ENCODE assay signal across 8 cellular contexts in the genomic region with DNA sequence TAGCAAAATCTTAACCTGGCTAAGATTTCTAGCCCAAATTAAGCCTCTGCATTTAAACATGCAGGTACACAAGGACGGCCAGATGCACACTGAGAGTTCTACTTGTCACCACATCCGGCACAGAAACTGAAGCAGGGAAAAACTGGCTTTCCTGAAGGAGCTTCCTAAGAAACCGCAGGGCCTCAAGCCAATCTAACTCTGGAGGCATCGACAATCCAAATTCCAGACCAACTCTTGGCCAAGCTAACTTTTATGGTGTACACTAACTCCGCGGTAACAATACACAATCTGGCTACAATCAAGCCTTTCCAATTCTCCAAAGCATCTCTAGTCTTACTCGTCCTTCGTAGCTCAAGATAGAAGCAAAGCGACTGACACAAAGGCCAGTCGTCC. TPM values are rescaled to one million over a fixed set of nuclear protein-coding genes. Genes with fewer than 3 reads are reported as not detected.
DNase-seq lines count a peak whose midpoint lies in the region; ATAC-seq and TF ChIP-seq lines count a peak whose summit lies in the region.

No MANE protein-coding gene starts in this region.

- no peaks in the 10 kb centered on the region for H3K36me3 ChIP-seq in iPS-18a (ENCODE audit: control insufficient read depth, low read depth, low read length)

- no peaks in the 10 kb centered on the region for H3K9me3 Mint-ChIP-seq in activated T-helper 1 cell treated with anti-CD3 and anti-CD28 coated beads, Interleukin-12 subunit alpha, Interleukin-12 subunit beta, Interleukin-2, Interleukin-4 antibody, amounts not matched to agents 30 ng/mL and 10 ng/mL and 1 ng/mL, durations not matched to agents 14 hours and 24 hours and 36 hours

- peaks cover 3% of the 10 kb centered on the region for H3K27me3 ChIP-seq in HL-60 (ENCODE audit: insufficient read depth, poor library complexity, severe bottlenecking)
- no peaks in the 10 kb centered on the region for H3K27me3 ChIP-seq in iPS-18a (ENCODE audit: control insufficient read depth, insufficient read depth, low read length)

- no peaks in the 10 kb centered on the region for H3K9me3 ChIP-seq in iPS-18a (ENCODE audit: control insufficient read depth, low read depth, low read length)

- H3K36me3 Mint-ChIP-seq in activated T-helper 1 cell treated with anti-CD3 and anti-CD28 coated beads, Interleukin-12 subunit alpha, Interleukin-12 subunit beta, Interleukin-2, Interleukin-4 antibody, amounts not matched to agents 30 ng/mL and 10 ng/mL and 1 ng/mL, durations not matched to agents 14 hours and 24 hours and 36 hours (ENCODE audit: low read depth), result no peaks in the 10 kb centered on the region

- ATAC-seq in HG03039 (IDR thresholded peaks at IDR 0.05; ENCODE audit: unreplicated experiment), result no peak

- peaks cover 5% of the 10 kb centered on the region for H3K27me3 Mint-ChIP-seq in activated T-helper 1 cell treated with anti-CD3 and anti-CD28 coated beads, Interleukin-12 subunit alpha, Interleukin-12 subunit beta, Interleukin-2, Interleukin-4 antibody, amounts not matched to agents 30 ng/mL and 10 ng/mL and 1 ng/mL, durations not matched to agents 14 hours and 24 hours and 36 hours (ENCODE audit: insufficient read depth)

- intact Hi-C loops in activated T-helper 1 cell treated with anti-CD3 and anti-CD28 coated beads, Interleukin-12 subunit alpha, Interleukin-12 subunit beta, Interleukin-2, Interleukin-4 antibody, amounts not matched to agents 30 ng/mL and 10 ng/mL and 1 ng/mL, durations not matched to agents 14 hours and 24 hours and 36 hours (cut with micrococcal nuclease), result no loop called here

- H3K4me3 ChIP-seq in HL-60 (replicated peaks; ENCODE audit: insufficient read depth, low read length), result peak overlapping the region; percentile 96
- peak overlapping the region; percentile 65 for H3K4me3 ChIP-seq in iPS-18a (ENCODE audit: low read length)

- DNase-seq in ELR (ENCODE audit: low read depth) (peak; percentile 78), GM20000 (ENCODE audit: low spot score) (peak; percentile 32), HL-60 (ENCODE audit: low read depth in 1 of 2, low spot score in 1 of 2) (no peak), stromal cell of bone marrow (ENCODE audit: low read depth) (peak; percentile 41)
- no peak for DNase-seq in activated T-helper 1 cell treated with anti-CD3 and anti-CD28 coated beads, Interleukin-12 subunit alpha, Interleukin-12 subunit beta, Interleukin-2, Interleukin-4 antibody, amounts not matched to agents 30 ng/mL and 10 ng/mL and 1 ng/mL, durations not matched to agents 14 hours and 24 hours and 36 hours (ENCODE audit: low spot score)
- DNase-seq in central memory CD4-positive, alpha-beta T cell, result no peak

- H3K27ac ChIP-seq in HL-60 (replicated peaks) (no peak overlapping the region), iPS-18a (ENCODE audit: low read length) (no peak overlapping the region)

- peak overlapping the region; percentile 91 for H3K4me3 Mint-ChIP-seq in activated T-helper 1 cell treated with anti-CD3 and anti-CD28 coated beads, Interleukin-12 subunit alpha, Interleukin-12 subunit beta, Interleukin-2, Interleukin-4 antibody, amounts not matched to agents 30 ng/mL and 10 ng/mL and 1 ng/mL, durations not matched to agents 14 hours and 24 hours and 36 hours

- peak overlapping the region; percentile 92 for H3K27ac Mint-ChIP-seq in activated T-helper 1 cell treated with anti-CD3 and anti-CD28 coated beads, Interleukin-12 subunit alpha, Interleukin-12 subunit beta, Interleukin-2, Interleukin-4 antibody, amounts not matched to agents 30 ng/mL and 10 ng/mL and 1 ng/mL, durations not matched to agents 14 hours and 24 hours and 36 hours

- peaks cover 19% of the 10 kb centered on the region for H3K4me1 ChIP-seq in iPS-18a (ENCODE audit: control insufficient read depth, low read depth, low read length)

- peak overlapping the region; percentile 55 for H3K9ac ChIP-seq in iPS-18a (ENCODE audit: low read length)

- TF ChIP-seq CTCF in GM20000 (IDR thresholded peaks at IDR 0.05; ENCODE audit: extremely low read depth, missing control alignments), result no peak
- no peak for TF ChIP-seq CTCF in HL-60 (IDR thresholded peaks at IDR 0.05; ENCODE audit: insufficient read depth, low read length)

- peaks cover 28% of the 10 kb centered on the region for H3K4me1 Mint-ChIP-seq in activated T-helper 1 cell treated with anti-CD3 and anti-CD28 coated beads, Interleukin-12 subunit alpha, Interleukin-12 subunit beta, Interleukin-2, Interleukin-4 antibody, amounts not matched to agents 30 ng/mL and 10 ng/mL and 1 ng/mL, durations not matched to agents 14 hours and 24 hours and 36 hours (ENCODE audit: low read depth)

RNA-seq across cellular contexts. Expression of gene MSANTD2, which starts 1.2 kb away (rescaled TPM):
- total RNA-seq in activated T-helper 1 cell treated with anti-CD3 and anti-CD28 coated beads, Interleukin-12 subunit alpha, Interleukin-12 subunit beta, Interleukin-2, Interleukin-4 antibody, amounts not matched to agents 30 ng/mL and 10 ng/mL and 1 ng/mL, durations not matched to agents 14 hours and 24 hours and 36 hours, result 8.9 and 9.7 TPM in 2 replicates

RNA-seq across cellular contexts. Expression of gene ESAM, which starts 36.9 kb away (rescaled TPM):
- total RNA-seq in activated T-helper 1 cell treated with anti-CD3 and anti-CD28 coated beads, Interleukin-12 subunit alpha, Interleukin-12 subunit beta, Interleukin-2, Interleukin-4 antibody, amounts not matched to agents 30 ng/mL and 10 ng/mL and 1 ng/mL, durations not matched to agents 14 hours and 24 hours and 36 hours, result 0.52 and 0.64 TPM in 2 replicates

RNA-seq across cellular contexts. Expression of gene VSIG2, which starts 46.9 kb away (rescaled TPM):
- total RNA-seq in activated T-helper 1 cell treated with anti-CD3 and anti-CD28 coated beads, Interleukin-12 subunit alpha, Interleukin-12 subunit beta, Interleukin-2, Interleukin-4 antibody, amounts not matched to agents 30 ng/mL and 10 ng/mL and 1 ng/mL, durations not matched to agents 14 hours and 24 hours and 36 hours, result not detected in 2 replicates

RNA-seq across cellular contexts. Expression of gene NRGN, which starts 59.2 kb away (rescaled TPM):
- total RNA-seq in activated T-helper 1 cell treated with anti-CD3 and anti-CD28 coated beads, Interleukin-12 subunit alpha, Interleukin-12 subunit beta, Interleukin-2, Interleukin-4 antibody, amounts not matched to agents 30 ng/mL and 10 ng/mL and 1 ng/mL, durations not matched to agents 14 hours and 24 hours and 36 hours, result 3.9 and 6.1 TPM in 2 replicates

Comparison
In these comparisons a context has a peak if more than half of its experiments do, and no peak if none do; other contexts are left out.
1. DNase-seq: peak in ELR (single experiment), GM20000 (single experiment) and stromal cell of bone marrow (single experiment); none in HL-60 (0 of 2), activated T-helper 1 cell treated with anti-CD3 and anti-CD28 coated beads, Interleukin-12 subunit alpha, Interleukin-12 subunit beta, Interleukin-2, Interleukin-4 antibody, amounts not matched to agents 30 ng/mL and 10 ng/mL and 1 ng/mL, durations not matched to agents 14 hours and 24 hours and 36 hours (single experiment) and central memory CD4-positive, alpha-beta T cell (single experiment).